1 cellular context compared by ENCODE assay signal in the genomic region with DNA sequence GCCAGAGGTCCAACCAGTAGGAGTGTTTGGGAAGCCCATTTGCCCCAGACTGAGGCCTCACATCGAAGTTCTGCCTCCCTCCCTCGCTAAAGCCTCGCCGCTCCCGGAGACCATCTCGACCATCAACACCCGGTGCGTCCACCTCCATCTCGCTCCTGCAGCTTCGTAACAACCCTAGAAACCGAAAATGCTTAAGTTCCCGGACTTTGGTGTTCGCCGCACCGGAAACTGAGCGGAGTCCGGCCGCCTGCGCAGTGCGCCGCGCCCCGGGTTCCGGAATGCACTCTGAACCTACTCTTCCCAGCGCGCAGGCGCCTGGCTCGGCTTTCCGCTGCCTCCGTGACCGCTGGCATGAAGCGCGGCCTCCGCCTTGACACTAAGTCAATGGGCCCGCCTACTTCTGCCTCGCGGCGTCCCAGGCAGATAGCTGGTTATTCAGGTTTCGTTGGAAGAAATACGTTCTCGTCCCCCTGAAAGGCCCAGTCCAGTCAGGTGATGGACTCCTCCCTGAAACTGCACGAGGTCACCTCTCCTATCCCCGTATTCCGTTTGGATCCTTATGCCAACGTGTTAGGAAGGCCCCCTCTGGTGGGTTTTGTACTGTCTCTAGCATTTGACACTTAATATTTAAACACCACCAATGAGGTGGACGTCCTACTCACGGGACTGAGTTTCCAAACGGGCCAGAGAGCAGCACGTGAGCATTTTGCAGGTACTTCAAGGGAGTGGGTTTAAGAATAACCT.
TF ChIP-seq lines count a peak whose summit lies in the region.

No MANE protein-coding gene starts in this region.

TF ChIP-seq in K562, 482 proteins besides CTCF, POLR2A, EP300 and RAD21 (continued from another document and continues in another):
- TF ChIP-seq, protein P1, sequence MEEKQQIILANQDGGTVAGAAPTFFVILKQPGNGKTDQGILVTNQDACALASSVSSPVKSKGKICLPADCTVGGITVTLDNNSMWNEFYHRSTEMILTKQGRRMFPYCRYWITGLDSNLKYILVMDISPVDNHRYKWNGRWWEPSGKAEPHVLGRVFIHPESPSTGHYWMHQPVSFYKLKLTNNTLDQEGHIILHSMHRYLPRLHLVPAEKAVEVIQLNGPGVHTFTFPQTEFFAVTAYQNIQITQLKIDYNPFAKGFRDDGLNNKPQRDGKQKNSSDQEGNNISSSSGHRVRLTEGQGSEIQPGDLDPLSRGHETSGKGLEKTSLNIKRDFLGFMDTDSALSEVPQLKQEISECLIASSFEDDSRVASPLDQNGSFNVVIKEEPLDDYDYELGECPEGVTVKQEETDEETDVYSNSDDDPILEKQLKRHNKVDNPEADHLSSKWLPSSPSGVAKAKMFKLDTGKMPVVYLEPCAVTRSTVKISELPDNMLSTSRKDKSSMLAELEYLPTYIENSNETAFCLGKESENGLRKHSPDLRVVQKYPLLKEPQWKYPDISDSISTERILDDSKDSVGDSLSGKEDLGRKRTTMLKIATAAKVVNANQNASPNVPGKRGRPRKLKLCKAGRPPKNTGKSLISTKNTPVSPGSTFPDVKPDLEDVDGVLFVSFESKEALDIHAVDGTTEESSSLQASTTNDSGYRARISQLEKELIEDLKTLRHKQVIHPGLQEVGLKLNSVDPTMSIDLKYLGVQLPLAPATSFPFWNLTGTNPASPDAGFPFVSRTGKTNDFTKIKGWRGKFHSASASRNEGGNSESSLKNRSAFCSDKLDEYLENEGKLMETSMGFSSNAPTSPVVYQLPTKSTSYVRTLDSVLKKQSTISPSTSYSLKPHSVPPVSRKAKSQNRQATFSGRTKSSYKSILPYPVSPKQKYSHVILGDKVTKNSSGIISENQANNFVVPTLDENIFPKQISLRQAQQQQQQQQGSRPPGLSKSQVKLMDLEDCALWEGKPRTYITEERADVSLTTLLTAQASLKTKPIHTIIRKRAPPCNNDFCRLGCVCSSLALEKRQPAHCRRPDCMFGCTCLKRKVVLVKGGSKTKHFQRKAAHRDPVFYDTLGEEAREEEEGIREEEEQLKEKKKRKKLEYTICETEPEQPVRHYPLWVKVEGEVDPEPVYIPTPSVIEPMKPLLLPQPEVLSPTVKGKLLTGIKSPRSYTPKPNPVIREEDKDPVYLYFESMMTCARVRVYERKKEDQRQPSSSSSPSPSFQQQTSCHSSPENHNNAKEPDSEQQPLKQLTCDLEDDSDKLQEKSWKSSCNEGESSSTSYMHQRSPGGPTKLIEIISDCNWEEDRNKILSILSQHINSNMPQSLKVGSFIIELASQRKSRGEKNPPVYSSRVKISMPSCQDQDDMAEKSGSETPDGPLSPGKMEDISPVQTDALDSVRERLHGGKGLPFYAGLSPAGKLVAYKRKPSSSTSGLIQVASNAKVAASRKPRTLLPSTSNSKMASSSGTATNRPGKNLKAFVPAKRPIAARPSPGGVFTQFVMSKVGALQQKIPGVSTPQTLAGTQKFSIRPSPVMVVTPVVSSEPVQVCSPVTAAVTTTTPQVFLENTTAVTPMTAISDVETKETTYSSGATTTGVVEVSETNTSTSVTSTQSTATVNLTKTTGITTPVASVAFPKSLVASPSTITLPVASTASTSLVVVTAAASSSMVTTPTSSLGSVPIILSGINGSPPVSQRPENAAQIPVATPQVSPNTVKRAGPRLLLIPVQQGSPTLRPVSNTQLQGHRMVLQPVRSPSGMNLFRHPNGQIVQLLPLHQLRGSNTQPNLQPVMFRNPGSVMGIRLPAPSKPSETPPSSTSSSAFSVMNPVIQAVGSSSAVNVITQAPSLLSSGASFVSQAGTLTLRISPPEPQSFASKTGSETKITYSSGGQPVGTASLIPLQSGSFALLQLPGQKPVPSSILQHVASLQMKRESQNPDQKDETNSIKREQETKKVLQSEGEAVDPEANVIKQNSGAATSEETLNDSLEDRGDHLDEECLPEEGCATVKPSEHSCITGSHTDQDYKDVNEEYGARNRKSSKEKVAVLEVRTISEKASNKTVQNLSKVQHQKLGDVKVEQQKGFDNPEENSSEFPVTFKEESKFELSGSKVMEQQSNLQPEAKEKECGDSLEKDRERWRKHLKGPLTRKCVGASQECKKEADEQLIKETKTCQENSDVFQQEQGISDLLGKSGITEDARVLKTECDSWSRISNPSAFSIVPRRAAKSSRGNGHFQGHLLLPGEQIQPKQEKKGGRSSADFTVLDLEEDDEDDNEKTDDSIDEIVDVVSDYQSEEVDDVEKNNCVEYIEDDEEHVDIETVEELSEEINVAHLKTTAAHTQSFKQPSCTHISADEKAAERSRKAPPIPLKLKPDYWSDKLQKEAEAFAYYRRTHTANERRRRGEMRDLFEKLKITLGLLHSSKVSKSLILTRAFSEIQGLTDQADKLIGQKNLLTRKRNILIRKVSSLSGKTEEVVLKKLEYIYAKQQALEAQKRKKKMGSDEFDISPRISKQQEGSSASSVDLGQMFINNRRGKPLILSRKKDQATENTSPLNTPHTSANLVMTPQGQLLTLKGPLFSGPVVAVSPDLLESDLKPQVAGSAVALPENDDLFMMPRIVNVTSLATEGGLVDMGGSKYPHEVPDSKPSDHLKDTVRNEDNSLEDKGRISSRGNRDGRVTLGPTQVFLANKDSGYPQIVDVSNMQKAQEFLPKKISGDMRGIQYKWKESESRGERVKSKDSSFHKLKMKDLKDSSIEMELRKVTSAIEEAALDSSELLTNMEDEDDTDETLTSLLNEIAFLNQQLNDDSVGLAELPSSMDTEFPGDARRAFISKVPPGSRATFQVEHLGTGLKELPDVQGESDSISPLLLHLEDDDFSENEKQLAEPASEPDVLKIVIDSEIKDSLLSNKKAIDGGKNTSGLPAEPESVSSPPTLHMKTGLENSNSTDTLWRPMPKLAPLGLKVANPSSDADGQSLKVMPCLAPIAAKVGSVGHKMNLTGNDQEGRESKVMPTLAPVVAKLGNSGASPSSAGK (IDR thresholded peaks at IDR 0.05), result peak; percentile 95
- TF ChIP-seq FOXJ3 (CRISPR knock-in tag; IDR thresholded peaks at IDR 0.05) (no peak), BRD9 (IDR thresholded peaks at IDR 0.05; ENCODE audit: low read depth, partially characterized antibody) (peak; percentile 5), PHB2 (IDR thresholded peaks at IDR 0.05; ENCODE audit: low read depth) (no peak), KAT8 (IDR thresholded peaks at IDR 0.05; ENCODE audit: low read depth) (no peak), PCBP1 (IDR thresholded peaks at IDR 0.05; ENCODE audit: low read depth, low read length, poor library complexity, severe bottlenecking) (no peak), EHMT2 (IDR thresholded peaks at IDR 0.05) (peak; percentile 38; the same call in 1 of the 2 replicates), ZNF224 (CRISPR knock-in tag; IDR thresholded peaks at IDR 0.05) (no peak; the same call in 1 of the 2 replicates), CHD2 (IDR thresholded peaks at IDR 0.05; ENCODE audit: low read depth, low read length) (no peak), KHSRP (IDR thresholded peaks at IDR 0.05) (no peak), CHD1 (IDR thresholded peaks at IDR 0.05; ENCODE audit: low read length) (no peak), ZNF133 (CRISPR knock-in tag; IDR thresholded peaks at IDR 0.05) (no peak), SIN3B (IDR thresholded peaks at IDR 0.05; ENCODE audit: low read depth) (peak; percentile 57; the same call in 1 of the 2 replicates)
- TF ChIP-seq, protein P2, sequence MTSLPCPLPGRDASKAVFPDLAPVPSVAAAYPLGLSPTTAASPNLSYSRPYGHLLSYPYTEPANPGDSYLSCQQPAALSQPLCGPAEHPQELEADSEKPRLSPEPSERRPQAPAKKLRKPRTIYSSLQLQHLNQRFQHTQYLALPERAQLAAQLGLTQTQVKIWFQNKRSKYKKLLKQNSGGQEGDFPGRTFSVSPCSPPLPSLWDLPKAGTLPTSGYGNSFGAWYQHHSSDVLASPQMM (CRISPR knock-in tag; IDR thresholded peaks at IDR 0.05), result no peak
- TF ChIP-seq, protein P3, sequence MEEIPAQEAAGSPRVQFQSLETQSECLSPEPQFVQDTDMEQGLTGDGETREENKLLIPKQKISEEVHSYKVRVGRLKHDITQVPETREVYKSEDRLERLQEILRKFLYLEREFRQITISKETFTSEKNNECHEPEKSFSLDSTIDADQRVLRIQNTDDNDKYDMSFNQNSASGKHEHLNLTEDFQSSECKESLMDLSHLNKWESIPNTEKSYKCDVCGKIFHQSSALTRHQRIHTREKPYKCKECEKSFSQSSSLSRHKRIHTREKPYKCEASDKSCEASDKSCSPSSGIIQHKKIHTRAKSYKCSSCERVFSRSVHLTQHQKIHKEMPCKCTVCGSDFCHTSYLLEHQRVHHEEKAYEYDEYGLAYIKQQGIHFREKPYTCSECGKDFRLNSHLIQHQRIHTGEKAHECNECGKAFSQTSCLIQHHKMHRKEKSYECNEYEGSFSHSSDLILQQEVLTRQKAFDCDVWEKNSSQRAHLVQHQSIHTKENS (CRISPR knock-in tag; IDR thresholded peaks at IDR 0.05), result no peak
- TF ChIP-seq, protein P4, sequence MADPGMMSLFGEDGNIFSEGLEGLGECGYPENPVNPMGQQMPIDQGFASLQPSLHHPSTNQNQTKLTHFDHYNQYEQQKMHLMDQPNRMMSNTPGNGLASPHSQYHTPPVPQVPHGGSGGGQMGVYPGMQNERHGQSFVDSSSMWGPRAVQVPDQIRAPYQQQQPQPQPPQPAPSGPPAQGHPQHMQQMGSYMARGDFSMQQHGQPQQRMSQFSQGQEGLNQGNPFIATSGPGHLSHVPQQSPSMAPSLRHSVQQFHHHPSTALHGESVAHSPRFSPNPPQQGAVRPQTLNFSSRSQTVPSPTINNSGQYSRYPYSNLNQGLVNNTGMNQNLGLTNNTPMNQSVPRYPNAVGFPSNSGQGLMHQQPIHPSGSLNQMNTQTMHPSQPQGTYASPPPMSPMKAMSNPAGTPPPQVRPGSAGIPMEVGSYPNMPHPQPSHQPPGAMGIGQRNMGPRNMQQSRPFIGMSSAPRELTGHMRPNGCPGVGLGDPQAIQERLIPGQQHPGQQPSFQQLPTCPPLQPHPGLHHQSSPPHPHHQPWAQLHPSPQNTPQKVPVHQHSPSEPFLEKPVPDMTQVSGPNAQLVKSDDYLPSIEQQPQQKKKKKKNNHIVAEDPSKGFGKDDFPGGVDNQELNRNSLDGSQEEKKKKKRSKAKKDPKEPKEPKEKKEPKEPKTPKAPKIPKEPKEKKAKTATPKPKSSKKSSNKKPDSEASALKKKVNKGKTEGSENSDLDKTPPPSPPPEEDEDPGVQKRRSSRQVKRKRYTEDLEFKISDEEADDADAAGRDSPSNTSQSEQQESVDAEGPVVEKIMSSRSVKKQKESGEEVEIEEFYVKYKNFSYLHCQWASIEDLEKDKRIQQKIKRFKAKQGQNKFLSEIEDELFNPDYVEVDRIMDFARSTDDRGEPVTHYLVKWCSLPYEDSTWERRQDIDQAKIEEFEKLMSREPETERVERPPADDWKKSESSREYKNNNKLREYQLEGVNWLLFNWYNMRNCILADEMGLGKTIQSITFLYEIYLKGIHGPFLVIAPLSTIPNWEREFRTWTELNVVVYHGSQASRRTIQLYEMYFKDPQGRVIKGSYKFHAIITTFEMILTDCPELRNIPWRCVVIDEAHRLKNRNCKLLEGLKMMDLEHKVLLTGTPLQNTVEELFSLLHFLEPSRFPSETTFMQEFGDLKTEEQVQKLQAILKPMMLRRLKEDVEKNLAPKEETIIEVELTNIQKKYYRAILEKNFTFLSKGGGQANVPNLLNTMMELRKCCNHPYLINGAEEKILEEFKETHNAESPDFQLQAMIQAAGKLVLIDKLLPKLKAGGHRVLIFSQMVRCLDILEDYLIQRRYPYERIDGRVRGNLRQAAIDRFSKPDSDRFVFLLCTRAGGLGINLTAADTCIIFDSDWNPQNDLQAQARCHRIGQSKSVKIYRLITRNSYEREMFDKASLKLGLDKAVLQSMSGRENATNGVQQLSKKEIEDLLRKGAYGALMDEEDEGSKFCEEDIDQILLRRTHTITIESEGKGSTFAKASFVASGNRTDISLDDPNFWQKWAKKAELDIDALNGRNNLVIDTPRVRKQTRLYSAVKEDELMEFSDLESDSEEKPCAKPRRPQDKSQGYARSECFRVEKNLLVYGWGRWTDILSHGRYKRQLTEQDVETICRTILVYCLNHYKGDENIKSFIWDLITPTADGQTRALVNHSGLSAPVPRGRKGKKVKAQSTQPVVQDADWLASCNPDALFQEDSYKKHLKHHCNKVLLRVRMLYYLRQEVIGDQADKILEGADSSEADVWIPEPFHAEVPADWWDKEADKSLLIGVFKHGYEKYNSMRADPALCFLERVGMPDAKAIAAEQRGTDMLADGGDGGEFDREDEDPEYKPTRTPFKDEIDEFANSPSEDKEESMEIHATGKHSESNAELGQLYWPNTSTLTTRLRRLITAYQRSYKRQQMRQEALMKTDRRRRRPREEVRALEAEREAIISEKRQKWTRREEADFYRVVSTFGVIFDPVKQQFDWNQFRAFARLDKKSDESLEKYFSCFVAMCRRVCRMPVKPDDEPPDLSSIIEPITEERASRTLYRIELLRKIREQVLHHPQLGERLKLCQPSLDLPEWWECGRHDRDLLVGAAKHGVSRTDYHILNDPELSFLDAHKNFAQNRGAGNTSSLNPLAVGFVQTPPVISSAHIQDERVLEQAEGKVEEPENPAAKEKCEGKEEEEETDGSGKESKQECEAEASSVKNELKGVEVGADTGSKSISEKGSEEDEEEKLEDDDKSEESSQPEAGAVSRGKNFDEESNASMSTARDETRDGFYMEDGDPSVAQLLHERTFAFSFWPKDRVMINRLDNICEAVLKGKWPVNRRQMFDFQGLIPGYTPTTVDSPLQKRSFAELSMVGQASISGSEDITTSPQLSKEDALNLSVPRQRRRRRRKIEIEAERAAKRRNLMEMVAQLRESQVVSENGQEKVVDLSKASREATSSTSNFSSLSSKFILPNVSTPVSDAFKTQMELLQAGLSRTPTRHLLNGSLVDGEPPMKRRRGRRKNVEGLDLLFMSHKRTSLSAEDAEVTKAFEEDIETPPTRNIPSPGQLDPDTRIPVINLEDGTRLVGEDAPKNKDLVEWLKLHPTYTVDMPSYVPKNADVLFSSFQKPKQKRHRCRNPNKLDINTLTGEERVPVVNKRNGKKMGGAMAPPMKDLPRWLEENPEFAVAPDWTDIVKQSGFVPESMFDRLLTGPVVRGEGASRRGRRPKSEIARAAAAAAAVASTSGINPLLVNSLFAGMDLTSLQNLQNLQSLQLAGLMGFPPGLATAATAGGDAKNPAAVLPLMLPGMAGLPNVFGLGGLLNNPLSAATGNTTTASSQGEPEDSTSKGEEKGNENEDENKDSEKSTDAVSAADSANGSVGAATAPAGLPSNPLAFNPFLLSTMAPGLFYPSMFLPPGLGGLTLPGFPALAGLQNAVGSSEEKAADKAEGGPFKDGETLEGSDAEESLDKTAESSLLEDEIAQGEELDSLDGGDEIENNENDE (IDR thresholded peaks at IDR 0.05; ENCODE audit: low read depth, low read length), result no peak
- TF ChIP-seq, protein P5, sequence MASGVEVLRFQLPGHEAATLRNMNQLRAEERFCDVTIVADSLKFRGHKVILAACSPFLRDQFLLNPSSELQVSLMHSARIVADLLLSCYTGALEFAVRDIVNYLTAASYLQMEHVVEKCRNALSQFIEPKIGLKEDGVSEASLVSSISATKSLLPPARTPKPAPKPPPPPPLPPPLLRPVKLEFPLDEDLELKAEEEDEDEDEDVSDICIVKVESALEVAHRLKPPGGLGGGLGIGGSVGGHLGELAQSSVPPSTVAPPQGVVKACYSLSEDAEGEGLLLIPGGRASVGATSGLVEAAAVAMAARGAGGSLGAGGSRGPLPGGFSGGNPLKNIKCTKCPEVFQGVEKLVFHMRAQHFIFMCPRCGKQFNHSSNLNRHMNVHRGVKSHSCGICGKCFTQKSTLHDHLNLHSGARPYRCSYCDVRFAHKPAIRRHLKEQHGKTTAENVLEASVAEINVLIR (CRISPR knock-in tag; IDR thresholded peaks at IDR 0.05), result no peak
- TF ChIP-seq, protein P6, sequence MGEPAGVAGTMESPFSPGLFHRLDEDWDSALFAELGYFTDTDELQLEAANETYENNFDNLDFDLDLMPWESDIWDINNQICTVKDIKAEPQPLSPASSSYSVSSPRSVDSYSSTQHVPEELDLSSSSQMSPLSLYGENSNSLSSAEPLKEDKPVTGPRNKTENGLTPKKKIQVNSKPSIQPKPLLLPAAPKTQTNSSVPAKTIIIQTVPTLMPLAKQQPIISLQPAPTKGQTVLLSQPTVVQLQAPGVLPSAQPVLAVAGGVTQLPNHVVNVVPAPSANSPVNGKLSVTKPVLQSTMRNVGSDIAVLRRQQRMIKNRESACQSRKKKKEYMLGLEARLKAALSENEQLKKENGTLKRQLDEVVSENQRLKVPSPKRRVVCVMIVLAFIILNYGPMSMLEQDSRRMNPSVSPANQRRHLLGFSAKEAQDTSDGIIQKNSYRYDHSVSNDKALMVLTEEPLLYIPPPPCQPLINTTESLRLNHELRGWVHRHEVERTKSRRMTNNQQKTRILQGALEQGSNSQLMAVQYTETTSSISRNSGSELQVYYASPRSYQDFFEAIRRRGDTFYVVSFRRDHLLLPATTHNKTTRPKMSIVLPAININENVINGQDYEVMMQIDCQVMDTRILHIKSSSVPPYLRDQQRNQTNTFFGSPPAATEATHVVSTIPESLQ (CRISPR knock-in tag; IDR thresholded peaks at IDR 0.05), result no peak
